In the genomic region with DNA sequence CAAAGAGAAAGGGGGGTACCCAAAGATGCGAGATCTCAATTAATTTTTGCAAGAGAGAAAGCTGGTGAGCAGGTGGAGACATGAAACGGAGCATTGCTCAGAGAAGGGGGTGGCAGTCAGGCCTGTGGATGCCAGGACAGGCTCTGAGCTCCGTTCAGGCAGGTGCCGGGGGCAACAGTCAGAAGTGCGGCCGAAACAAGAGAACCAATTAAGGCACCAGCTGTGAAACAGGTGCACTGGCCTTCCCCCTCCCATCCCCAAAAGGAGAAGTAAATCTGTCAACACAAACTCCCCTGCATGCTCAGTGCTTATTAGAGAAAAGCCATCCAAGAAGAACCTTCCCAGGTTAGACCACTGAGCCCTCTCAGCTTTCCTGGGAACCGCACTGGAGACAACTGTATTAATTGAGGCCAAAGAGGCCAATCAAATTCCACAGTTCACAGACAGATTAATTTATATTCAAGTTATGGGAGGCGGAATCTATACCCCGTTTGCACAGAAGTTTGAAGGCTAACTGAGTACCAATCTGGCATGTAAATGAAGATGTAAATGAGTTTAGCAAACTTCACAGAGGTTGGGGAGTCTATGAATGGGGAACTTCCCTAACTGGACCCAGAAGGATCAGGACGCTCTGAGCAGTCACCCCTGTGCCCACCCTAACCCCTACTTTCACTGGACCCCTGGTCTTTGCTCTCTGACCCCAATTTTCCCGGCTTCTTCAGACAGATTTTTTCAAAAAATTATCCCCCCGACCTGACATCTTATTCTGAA, we compare ENCODE assay signal across 9 cellular contexts. TPM values are rescaled to one million over a fixed set of nuclear protein-coding genes. Genes with fewer than 3 reads are reported as not detected.
A peak's percentile ranks its signal among the peaks of the same experiment; 100 is the strongest.
DNase-seq lines count a peak whose midpoint lies in the region; ATAC-seq, FAIRE-seq and TF ChIP-seq lines count a peak whose summit lies in the region.
"Had no signal": no experiment of that assay in that cellular context is flagged by ENCODE, and none has a peak within 500 bp of the region (broad histone marks: within the 10 kb centered on the region; RNA-seq: fewer than 3 reads in every experiment).

No MANE protein-coding gene starts in this region.

- H3K4me1 Mint-ChIP-seq in T-helper 17 cell = peaks cover 7% of the 10 kb centered on the region
- H3K4me1 Mint-ChIP-seq in natural killer cell treated with Interleukin-12 subunit alpha and Interleukin-12 subunit beta and Interleukin-15 and Interleukin-18, amount 100 ng/mL, for 72 hours (ENCODE audit: low read depth in 2 of 2) = peaks cover 0 to 5% of the 10 kb centered on the region in 2 donors

- 74% methylated on average over 9 of the region's 12 CpGs for WGBS in hepatocyte (ENCODE audit: low lambda C conversion rate, missing lambda C conversion rate)
- 80 to 82% methylated on average over 12 of the region's 12 CpGs for WGBS in pancreas, 2 donors

- H3K4me2 ChIP-seq in hepatocyte = no peak overlapping the region

- TF ChIP-seq CTCF in hepatocyte (IDR thresholded peaks at IDR 0.05; ENCODE audit: poor library complexity) = no peak
- TF ChIP-seq CTCF in pancreas (IDR thresholded peaks at IDR 0.05) = no peak

- H3K9me3 ChIP-seq in T-helper 17 cell (ENCODE audit: control insufficient read depth, low read length, poor library complexity, severe bottlenecking) (no peaks in the 10 kb centered on the region), hepatocyte (ENCODE audit: low read depth) (no peaks in the 10 kb centered on the region), pancreas (no peaks in the 10 kb centered on the region)

- FAIRE-seq in GM18507 (lab: Jason Lieb, UNC) (peak; percentile 74), pancreas (lab: Jason Lieb, UNC) (no peak)

- H3K4me3 Mint-ChIP-seq in T-helper 17 cell = no peak overlapping the region
- H3K4me3 Mint-ChIP-seq in natural killer cell treated with Interleukin-12 subunit alpha and Interleukin-12 subunit beta and Interleukin-15 and Interleukin-18, amount 100 ng/mL, for 72 hours = no peak overlapping the region

- H4K20me1 ChIP-seq in hepatocyte (ENCODE audit: insufficient read depth, poor library complexity, severe bottlenecking) = no peaks in the 10 kb centered on the region

- no peaks in the 10 kb centered on the region for H3K27me3 Mint-ChIP-seq in T-helper 17 cell
- no peaks in the 10 kb centered on the region for H3K27me3 Mint-ChIP-seq in natural killer cell treated with Interleukin-12 subunit alpha and Interleukin-12 subunit beta and Interleukin-15 and Interleukin-18, amount 100 ng/mL, for 72 hours

- H3K27ac ChIP-seq in hepatocyte (no peak overlapping the region), pancreas (no peak overlapping the region)

- H2AFZ ChIP-seq in hepatocyte = no peak overlapping the region

- H3K79me2 ChIP-seq in hepatocyte = no peaks in the 10 kb centered on the region

- H3K4me1 ChIP-seq in hepatocyte (ENCODE audit: insufficient read depth) (no peaks in the 10 kb centered on the region), pancreas (no peaks in the 10 kb centered on the region)

- H3K4me3 ChIP-seq in hepatocyte = no peak overlapping the region
- H3K4me3 ChIP-seq in pancreas = no peak overlapping the region

- DNase-seq in GM18507 (ENCODE audit: extremely low spot score, insufficient read length, low read depth) (no peak), T-helper 17 cell (no peak), hepatocyte (ENCODE audit: low spot score) (no peak), OCI-M1 (lab: John Stamatoyannopoulos, UW) (no peak), pancreas (no peak)
- no peak for DNase-seq in natural killer cell treated with Interleukin-12 subunit alpha and Interleukin-12 subunit beta and Interleukin-15 and Interleukin-18, amount 100 ng/mL, for 72 hours (ENCODE audit: low spot score)
- DNase-seq: T-helper 1 cell had no signal

- H3K27ac Mint-ChIP-seq in T-helper 17 cell = peak overlapping the region; percentile 61
- H3K27ac Mint-ChIP-seq in natural killer cell treated with Interleukin-12 subunit alpha and Interleukin-12 subunit beta and Interleukin-15 and Interleukin-18, amount 100 ng/mL, for 72 hours = no peak overlapping the region

- no peaks in the 10 kb centered on the region for H3K9me3 Mint-ChIP-seq in natural killer cell treated with Interleukin-12 subunit alpha and Interleukin-12 subunit beta and Interleukin-15 and Interleukin-18, amount 100 ng/mL, for 72 hours

- H3K9me2 ChIP-seq in hepatocyte (replicated peaks; ENCODE audit: insufficient read depth) = no peaks in the 10 kb centered on the region

- peaks cover 28% of the 10 kb centered on the region for H3K36me3 Mint-ChIP-seq in T-helper 17 cell (ENCODE audit: low read depth)
- H3K36me3 Mint-ChIP-seq in natural killer cell treated with Interleukin-12 subunit alpha and Interleukin-12 subunit beta and Interleukin-15 and Interleukin-18, amount 100 ng/mL, for 72 hours = peaks cover 50% of the 10 kb centered on the region

- no peaks in the 10 kb centered on the region for H3K36me3 ChIP-seq in hepatocyte (replicated peaks; ENCODE audit: insufficient read depth, low read depth)
- no peaks in the 10 kb centered on the region for H3K36me3 ChIP-seq in pancreas

- intact Hi-C loops in pancreas (cut with DNase I) = no loop called here

- H3K27me3 ChIP-seq in hepatocyte (peaks cover 10% of the 10 kb centered on the region), pancreas (no peaks in the 10 kb centered on the region)

- ATAC-seq in GM21515 (IDR thresholded peaks at IDR 0.05; ENCODE audit: unreplicated experiment) (peak; percentile 90), HG03280 (IDR thresholded peaks at IDR 0.05; ENCODE audit: unreplicated experiment) (peak; percentile 90), T-helper 17 cell (peak; percentile 39), pancreas (no peak)
- ATAC-seq in natural killer cell treated with Interleukin-12 subunit alpha and Interleukin-12 subunit beta and Interleukin-15 and Interleukin-18, amount 100 ng/mL, for 72 hours = no peak

RNA-seq across cellular contexts. Expression of a gene that starts 20.9 kb away (rescaled TPM):
- 10 to 100 TPM; 35.4 to 45.3 TPM for total RNA-seq in T-helper 17 cell
- 0.44 and 0.50 TPM in 2 replicates for total RNA-seq in hepatocyte
- polyA plus RNA-seq in hepatocyte = not detected in 2 replicates
- total RNA-seq in natural killer cell treated with Interleukin-12 subunit alpha and Interleukin-12 subunit beta and Interleukin-15 and Interleukin-18, amount 100 ng/mL, for 72 hours = 10 to 100 TPM; 59.2 to 69.7 TPM
- 1 to 10 TPM in 5 of 6 donors, under 1 TPM in 1; 0.79 to 3.9 (median 1.4) TPM for total RNA-seq in pancreas
- under 1 TPM; 0.84 to 0.94 TPM for polyA plus RNA-seq in pancreas

RNA-seq across cellular contexts. Expression of a gene that starts 57.3 kb away (rescaled TPM):
- total RNA-seq in T-helper 17 cell = 10 to 100 TPM; 20.7 to 27.7 TPM
- total RNA-seq in hepatocyte = 0.47 and 1.0 TPM in 2 replicates
- polyA plus RNA-seq in hepatocyte = 0.89 and 2.3 TPM in 2 replicates
- 1 to 10 TPM in 1 of 2 donors, not detected in 1; 1.2 TPM for total RNA-seq in natural killer cell treated with Interleukin-12 subunit alpha and Interleukin-12 subunit beta and Interleukin-15 and Interleukin-18, amount 100 ng/mL, for 72 hours
- 1 to 10 TPM; 3.5 to 8.1 (median 5.6) TPM for total RNA-seq in pancreas
- polyA plus RNA-seq in pancreas = 1 to 10 TPM; 4.0 to 6.1 TPM

Comparison
In these comparisons a context has a peak if more than half of its experiments do, and no peak if none do; other contexts are left out.
1. ATAC-seq: peak in GM21515 (single experiment), HG03280 (single experiment) and T-helper 17 cell (single experiment); none in natural killer cell treated with Interleukin-12 subunit alpha and Interleukin-12 subunit beta and Interleukin-15 and Interleukin-18, amount 100 ng/mL, for 72 hours (0 of 2) and pancreas (0 of 4).
2. RNA of a gene that starts 20.9 kb away (total RNA-seq): 59.2 to 69.7 TPM in natural killer cell treated with Interleukin-12 subunit alpha and Interleukin-12 subunit beta and Interleukin-15 and Interleukin-18, amount 100 ng/mL, for 72 hours and 35.4 to 45.3 TPM in T-helper 17 cell; 0.79 to 3.9 TPM in pancreas and 0.44 to 0.50 TPM in hepatocyte; every median in the first group is over 4 times any median in the second.